Comparison of ENCODE assay signal across 15 cellular contexts in genomic region chr12:111393700-111394275, GRCh38. TPM values are rescaled to one million over a fixed set of nuclear protein-coding genes. Genes with fewer than 3 reads are reported as not detected.
DNase-seq lines count a peak whose midpoint lies in the region; ATAC-seq and TF ChIP-seq lines count a peak whose summit lies in the region.
"Had no signal": no experiment of that assay in that cellular context is flagged by ENCODE, and none has a peak within 500 bp of the region (broad histone marks: within the 10 kb centered on the region; RNA-seq: fewer than 3 reads in every experiment).

No MANE protein-coding gene starts in this region.

- H3K36me3 Mint-ChIP-seq in CD14-positive monocyte, result no peaks in the 10 kb centered on the region
- H3K36me3 Mint-ChIP-seq: stimulated activated naive B cell treated with anti-CD40 and anti-IgM and Interleukin-4, amounts not matched to agents 10 μg/mL and 1 μg/mL and 100 μg/mL, for 72 hours had no signal

- peaks cover 78% of the 10 kb centered on the region for H3K4me1 Mint-ChIP-seq in CD14-positive monocyte

- intact Hi-C loops in CD14-positive monocyte (cut with micrococcal nuclease), result no loop called here

- peak overlapping the region; percentile 92 to 96 (median 95) for H3K27ac Mint-ChIP-seq in CD14-positive monocyte
- H3K27ac Mint-ChIP-seq: progenitor cell of endocrine pancreas; stimulated activated naive B cell treated with anti-CD40 and anti-IgM and Interleukin-4, amounts not matched to agents 10 μg/mL and 1 μg/mL and 100 μg/mL, for 72 hours had no signal

- DNase-seq in CD14-positive monocyte (ENCODE audit: low spot score) (peak; percentile 95), MV-4-11 (lab: John Stamatoyannopoulos, UW) (peak; percentile 94), amniotic epithelial cell (ENCODE audit: low read depth) (peak; percentile 61), medulla oblongata (ENCODE audit: extremely low spot score) (peak; percentile 38), NCI-H2171 (lab: John Stamatoyannopoulos, UW) (no peak), NCI-H187 treated with DMSO at 0.1 percent for 48 hours (lab: John Stamatoyannopoulos, UW) (no peak)
- no peak for DNase-seq in activated CD4-positive, alpha-beta T cell treated with anti-CD3 and anti-CD28 coated beads for 4 hours
- DNase-seq: activated CD4-positive, CD25-positive, alpha-beta regulatory T cell; activated T-cell treated with anti-CD3 and anti-CD28 coated beads, Interleukin-2, amount 50 U/mL, for 1 hour; midbrain; MM.1S; stimulated activated CD4-positive, alpha-beta T cell treated with anti-CD3 and anti-CD28 coated beads, Interleukin-4, amount 100 ng/mL, for 4 hours; stimulated activated naive B cell treated with anti-CD40 and anti-IgM and Interleukin-4, amounts not matched to agents 10 μg/mL and 1 μg/mL and 100 μg/mL, for 72 hours had no signal

- no peak for ATAC-seq in GM21737 (IDR thresholded peaks at IDR 0.05; ENCODE audit: unreplicated experiment)
- ATAC-seq: stimulated activated naive B cell treated with anti-CD40 and anti-IgM and Interleukin-4, amounts not matched to agents 10 μg/mL and 1 μg/mL and 100 μg/mL, for 72 hours had no signal

- H3K27me3 Mint-ChIP-seq in CD14-positive monocyte (ENCODE audit: low read depth in 3 of 3), result peaks cover 0 to 3% (median 0%) of the 10 kb centered on the region in 3 donors

- no peaks in the 10 kb centered on the region for H3K9me3 Mint-ChIP-seq in CD14-positive monocyte
- H3K9me3 Mint-ChIP-seq: stimulated activated naive B cell treated with anti-CD40 and anti-IgM and Interleukin-4, amounts not matched to agents 10 μg/mL and 1 μg/mL and 100 μg/mL, for 72 hours had no signal

- TF ChIP-seq CTCF in CD14-positive monocyte (IDR thresholded peaks at IDR 0.05), result no peak

- peak overlapping the region; percentile 31 to 59 for H3K4me3 Mint-ChIP-seq in CD14-positive monocyte
- H3K4me3 Mint-ChIP-seq: stimulated activated naive B cell treated with anti-CD40 and anti-IgM and Interleukin-4, amounts not matched to agents 10 μg/mL and 1 μg/mL and 100 μg/mL, for 72 hours had no signal

RNA-seq across cellular contexts. Expression of gene SH2B3, which starts 11.9 kb away (rescaled TPM):
- polyA plus RNA-seq in CD14-positive monocyte, result 10 to 100 TPM; 15.2 to 33.5 TPM

RNA-seq across cellular contexts. Expression of gene PHETA1, which starts 24.9 kb away (rescaled TPM):
- polyA plus RNA-seq in CD14-positive monocyte, result 1 to 10 TPM; 3.4 to 4.9 TPM

Comparison
In these comparisons a context has a peak if more than half of its experiments do, and no peak if none do; other contexts are left out.
1. DNase-seq: peak in CD14-positive monocyte (single experiment), MV-4-11 (single experiment), amniotic epithelial cell (single experiment) and medulla oblongata (single experiment); none in NCI-H2171 (single experiment), NCI-H187 treated with DMSO at 0.1 percent for 48 hours (single experiment) and activated CD4-positive, alpha-beta T cell treated with anti-CD3 and anti-CD28 coated beads for 4 hours (0 of 2).